In the genomic region with DNA sequence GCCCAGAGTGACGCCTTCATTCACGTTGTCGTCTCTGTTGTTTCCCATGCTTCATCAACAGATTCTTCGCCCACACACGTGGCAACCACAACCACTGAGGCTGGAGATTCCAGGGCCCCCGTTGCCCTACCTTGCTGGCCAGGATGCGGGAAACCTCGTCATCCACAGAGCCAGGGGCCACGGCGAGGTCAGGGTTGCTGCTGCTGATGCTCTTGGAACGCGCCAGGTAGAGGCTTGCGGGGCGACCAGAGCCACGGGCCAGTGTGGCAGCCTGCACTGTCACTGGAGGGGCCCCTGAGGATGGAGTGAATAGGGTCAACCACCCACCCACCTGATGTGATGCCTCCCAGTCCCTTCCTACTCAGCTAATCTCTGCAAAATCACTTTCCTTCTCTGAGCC, we compare ENCODE assay signal across 21 cellular contexts. TPM values are rescaled to one million over a fixed set of nuclear protein-coding genes. Genes with fewer than 3 reads are reported as not detected.
DNase-seq lines count a peak whose midpoint lies in the region; ATAC-seq and TF ChIP-seq lines count a peak whose summit lies in the region.
"Had no signal": no experiment of that assay in that cellular context is flagged by ENCODE, and none has a peak within 500 bp of the region (broad histone marks: within the 10 kb centered on the region; RNA-seq: fewer than 3 reads in every experiment).

No MANE protein-coding gene starts in this region.

- no peak overlapping the region for H3K4me3 ChIP-seq in CD8-positive, alpha-beta memory T cell (ENCODE audit: low read length)
- H3K4me3 ChIP-seq: BLaER1, GM12878, GM23338 had no signal

- peak; percentile 22 for ATAC-seq in stimulated activated effector memory CD8-positive, alpha-beta T cell treated with anti-CD3 and anti-CD28 coated beads, Interleukin-12 subunit alpha, Interleukin-12 subunit beta, amount 100 ng/mL, for 72 hours
- ATAC-seq: CD8-positive, alpha-beta T cell; GM12878; GM23338; HCT116 had no signal

- H3K27me3 Mint-ChIP-seq in endothelial cell (ENCODE audit: unreplicated experiment): peaks cover 14% of the 10 kb centered on the region
- peaks cover 1 to 5% of the 10 kb centered on the region in 2 donors for H3K27me3 Mint-ChIP-seq in CD8-positive, alpha-beta memory T cell
- H3K27me3 Mint-ChIP-seq: CD4-positive, CD25-positive, alpha-beta regulatory T cell had no signal

- no peaks in the 10 kb centered on the region for H3K4me1 ChIP-seq in CD8-positive, alpha-beta memory T cell (ENCODE audit: insufficient read depth, low read length)
- H3K4me1 ChIP-seq: BLaER1 had no signal

- POLR2A ChIA-PET in RWPE1 (lab: Yijun Ruan, JAX; ENCODE audit: low non-redundant PET): interaction anchor here (0.6 kb wide), 1 partner anchor 21 kb away, joined by 4 read pairs; no protein-coding TSS in a partner anchor
- POLR2A ChIA-PET in CD8-positive, alpha-beta memory T cell (lab: Charles Lee): no interaction called here

- TF ChIP-seq CTCF in RWPE1 (conservative IDR thresholded peaks at IDR 0.05; ENCODE audit: low read depth) (no peak), endothelial cell (IDR thresholded peaks at IDR 0.05; ENCODE audit: unreplicated experiment) (no peak)

- peak overlapping the region; percentile 25 for H3K27ac ChIP-seq in RWPE1
- H3K27ac ChIP-seq in CD8-positive, alpha-beta memory T cell (ENCODE audit: low read depth, low read length): no peak overlapping the region
- H3K27ac ChIP-seq: BLaER1, C4-2B had no signal

- H3K36me3 Mint-ChIP-seq in endothelial cell (ENCODE audit: low read depth, unreplicated experiment): peaks cover 59% of the 10 kb centered on the region
- no peaks in the 10 kb centered on the region for H3K36me3 Mint-ChIP-seq in stimulated activated effector memory CD8-positive, alpha-beta T cell treated with anti-CD3 and anti-CD28 coated beads, Interleukin-12 subunit alpha, Interleukin-12 subunit beta, amount 100 ng/mL, for 72 hours
- no peaks in the 10 kb centered on the region for H3K36me3 Mint-ChIP-seq in CD8-positive, alpha-beta memory T cell
- H3K36me3 Mint-ChIP-seq: CD4-positive, CD25-positive, alpha-beta regulatory T cell; CD8-positive, alpha-beta T cell had no signal

- no peaks in the 10 kb centered on the region for H3K9me3 ChIP-seq in CD8-positive, alpha-beta memory T cell (ENCODE audit: low read length)

- no peaks in the 10 kb centered on the region for H3K27me3 ChIP-seq in CD8-positive, alpha-beta memory T cell (ENCODE audit: insufficient read depth, low read length, poor library complexity, severe bottlenecking)
- H3K27me3 ChIP-seq: BLaER1 had no signal

- peaks cover 9% of the 10 kb centered on the region for H3K4me1 Mint-ChIP-seq in endothelial cell (ENCODE audit: unreplicated experiment)
- peaks cover 5% of the 10 kb centered on the region for H3K4me1 Mint-ChIP-seq in stimulated activated effector memory CD8-positive, alpha-beta T cell treated with anti-CD3 and anti-CD28 coated beads, Interleukin-12 subunit alpha, Interleukin-12 subunit beta, amount 100 ng/mL, for 72 hours
- no peaks in the 10 kb centered on the region for H3K4me1 Mint-ChIP-seq in CD8-positive, alpha-beta memory T cell
- H3K4me1 Mint-ChIP-seq: CD4-positive, CD25-positive, alpha-beta regulatory T cell had no signal

- CTCF ChIA-PET in RWPE1 (lab: Yijun Ruan, JAX): no interaction called here
- CTCF ChIA-PET in CD8-positive, alpha-beta memory T cell (lab: Charles Lee): no interaction called here

- H3K27ac Mint-ChIP-seq in endothelial cell (ENCODE audit: unreplicated experiment): no peak overlapping the region
- H3K27ac Mint-ChIP-seq in stimulated activated effector memory CD8-positive, alpha-beta T cell treated with anti-CD3 and anti-CD28 coated beads, Interleukin-12 subunit alpha, Interleukin-12 subunit beta, amount 100 ng/mL, for 72 hours: no peak overlapping the region
- no peak overlapping the region for H3K27ac Mint-ChIP-seq in CD8-positive, alpha-beta memory T cell
- H3K27ac Mint-ChIP-seq: CD4-positive, CD25-positive, alpha-beta regulatory T cell; CD8-positive, alpha-beta T cell; GM23338; H9 had no signal

- H3K36me3 ChIP-seq in CD8-positive, alpha-beta memory T cell (ENCODE audit: insufficient read depth, low read length): no peaks in the 10 kb centered on the region
- H3K36me3 ChIP-seq: BLaER1 had no signal

- H3K9me3 Mint-ChIP-seq in endothelial cell (ENCODE audit: unreplicated experiment): no peaks in the 10 kb centered on the region
- H3K9me3 Mint-ChIP-seq in stimulated activated effector memory CD8-positive, alpha-beta T cell treated with anti-CD3 and anti-CD28 coated beads, Interleukin-12 subunit alpha, Interleukin-12 subunit beta, amount 100 ng/mL, for 72 hours: peaks cover 2% of the 10 kb centered on the region
- H3K9me3 Mint-ChIP-seq in CD8-positive, alpha-beta memory T cell: peaks cover 0 to 5% (median 3%) of the 10 kb centered on the region in 5 donors
- H3K9me3 Mint-ChIP-seq: CD8-positive, alpha-beta T cell; GM23338; H9 had no signal

- peak; percentile 27 for DNase-seq in M059J (ENCODE audit: low read depth)
- no peak for DNase-seq in RWPE1 (ENCODE audit: low spot score)
- no peak for DNase-seq in endothelial cell (ENCODE audit: low spot score)
- no peak for DNase-seq in stimulated activated effector memory CD8-positive, alpha-beta T cell treated with anti-CD3 and anti-CD28 coated beads, Interleukin-12 subunit alpha, Interleukin-12 subunit beta, amount 100 ng/mL, for 72 hours (ENCODE audit: low spot score in 2 of 2)
- no peak for DNase-seq in pons (ENCODE audit: low spot score)
- no peak for DNase-seq in CD8-positive, alpha-beta memory T cell
- DNase-seq: CD4-positive, CD25-positive, alpha-beta regulatory T cell; CD8-positive, alpha-beta T cell; DMS 273 treated with DMSO at 0.1 percent for 48 hours; DMS79; EL; GDM1; H9 had no signal

- peak overlapping the region; percentile 25 for H3K4me3 Mint-ChIP-seq in endothelial cell (ENCODE audit: unreplicated experiment)
- no peak overlapping the region for H3K4me3 Mint-ChIP-seq in stimulated activated effector memory CD8-positive, alpha-beta T cell treated with anti-CD3 and anti-CD28 coated beads, Interleukin-12 subunit alpha, Interleukin-12 subunit beta, amount 100 ng/mL, for 72 hours
- H3K4me3 Mint-ChIP-seq in CD8-positive, alpha-beta memory T cell: no peak overlapping the region
- H3K4me3 Mint-ChIP-seq: CD4-positive, CD25-positive, alpha-beta regulatory T cell; CD8-positive, alpha-beta T cell; GM23338 had no signal

RNA-seq across cellular contexts. Expression of a gene that starts 6.3 kb away (rescaled TPM):
- not detected in 2 replicates for total RNA-seq in M059J (2014; rRNA removed; shearing (Covaris generic))
- not detected for total RNA-seq in endothelial cell (ENCODE audit: unreplicated experiment)
- not detected for total RNA-seq in CD8-positive, alpha-beta memory T cell
- not detected for polyA plus RNA-seq in CD8-positive, alpha-beta memory T cell
- total RNA-seq: A172; A673; CD4-positive, CD25-positive, alpha-beta regulatory T cell; CD8-positive, alpha-beta T cell; GM12878; GM23338; H4; H9 had no signal
- polyA plus RNA-seq: CD4-positive, CD25-positive, alpha-beta regulatory T cell; GM12878; GM23338 had no signal

RNA-seq across cellular contexts. Expression of a gene that starts 29.3 kb away (rescaled TPM):
- total RNA-seq in M059J (2014; rRNA removed; shearing (Covaris generic)): 1.8 and 13.0 TPM in 2 replicates
- 411 TPM for total RNA-seq in endothelial cell (ENCODE audit: unreplicated experiment)
- 1 to 10 TPM; 2.3 to 3.5 TPM for total RNA-seq in CD8-positive, alpha-beta memory T cell
- 0.71 TPM for polyA plus RNA-seq in CD8-positive, alpha-beta memory T cell

RNA-seq across cellular contexts. Expression of a gene that starts 35.7 kb away (rescaled TPM):
- total RNA-seq in M059J (2014; rRNA removed; shearing (Covaris generic)): 131 and 183 TPM in 2 replicates
- total RNA-seq in endothelial cell (ENCODE audit: unreplicated experiment): 103 TPM
- total RNA-seq in CD8-positive, alpha-beta memory T cell: 1 to 10 TPM; 2.0 to 2.3 TPM
- polyA plus RNA-seq in CD8-positive, alpha-beta memory T cell: 0.16 TPM

Comparison
In these comparisons a context has a peak if more than half of its experiments do, and no peak if none do; other contexts are left out.
1. RNA of a gene that starts 29.3 kb away (total RNA-seq): 411 TPM in endothelial cell (single experiment); 1.8 to 13.0 TPM in M059J and 2.3 to 3.5 TPM in CD8-positive, alpha-beta memory T cell; every median in the first group is over 10 times any median in the second.
2. RNA of a gene that starts 35.7 kb away (total RNA-seq): 131 to 183 TPM in M059J and 103 TPM in endothelial cell (single experiment); 2.0 to 2.3 TPM in CD8-positive, alpha-beta memory T cell; every median in the first group is over 10 times any median in the second.